Comparison of ENCODE assay signal across 25 cellular contexts in the genomic region with DNA sequence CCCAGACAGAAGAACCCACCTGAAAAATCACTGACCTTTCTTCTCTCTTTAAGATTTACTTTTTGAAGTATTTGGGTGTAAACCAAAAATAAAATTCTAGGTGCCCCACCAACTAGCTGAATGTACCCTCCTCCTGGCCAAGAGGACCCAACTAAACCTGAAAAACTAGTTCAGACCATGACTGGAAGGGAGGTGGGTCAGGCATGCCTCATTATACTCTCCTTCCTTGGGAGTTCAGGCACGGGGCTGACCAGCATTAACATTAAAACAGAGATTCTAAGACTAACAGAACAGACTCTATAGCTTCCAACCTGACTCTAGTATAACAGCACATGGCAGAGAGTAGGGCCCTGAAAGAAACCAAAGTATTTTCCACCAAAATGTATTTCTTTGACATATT.
"Had no signal": no experiment of that assay in that cellular context is flagged by ENCODE, and none has a peak within 500 bp of the region (broad histone marks: within the 10 kb centered on the region; RNA-seq: fewer than 3 reads in every experiment).

No MANE protein-coding gene starts in this region.

- H3K4me3 ChIP-seq: ascending aorta, body of pancreas had no signal

- DNase-seq: activated B cell treated with CpG ODN at 0.5 μM for 24 hours; activated CD4-positive, alpha-beta T cell treated with anti-CD3 and anti-CD28 coated beads for 1 hour; activated CD4-positive, alpha-beta T cell treated with anti-CD3 and anti-CD28 coated beads, Interleukin-2, amount 10 ng/mL, durations not matched to agents 24 days and 14 days; activated CD4-positive, alpha-beta T cell treated with anti-CD3 and anti-CD28 coated beads, Interleukin-2, amount 50 U/mL, for 48 hours; activated CD8-positive, alpha-beta memory T cell treated with anti-CD3 and anti-CD28 coated beads, Interleukin-2, amount 10 ng/mL, durations not matched to agents 7 days and 5 days; activated effector memory CD4-positive, alpha-beta T cell treated with Interleukin-2 at 50 U/mL for 16 hours; activated naive CD4-positive, alpha-beta T cell; activated naive CD8-positive, alpha-beta T cell treated with anti-CD3 and anti-CD28 coated beads, Interleukin-2, amount 50 U/mL, for 24 hours; activated T-cell treated with anti-CD3 and anti-CD28 coated beads, Interleukin-2, amount 50 U/mL, for 24 hours; amniotic stem cell; body of pancreas; Kasumi-1; NCI-H1048; NCI-H1930; NCI-H2171; NCI-H2227 treated with DMSO at 0.1 percent for 48 hours; NCI-H510A; NCI-H526 treated with DMSO at 0.1 percent for 48 hours; NCI-H82; SHP77 treated with DMSO at 0.1 percent for 48 hours had no signal

- H3K4me1 Mint-ChIP-seq: activated B cell treated with CpG ODN at 0.5 μM for 24 hours; activated CD4-positive, alpha-beta T cell treated with anti-CD3 and anti-CD28 coated beads, Interleukin-2, amount 10 ng/mL, durations not matched to agents 24 days and 14 days; activated CD8-positive, alpha-beta memory T cell treated with anti-CD3 and anti-CD28 coated beads, Interleukin-2, amount 10 ng/mL, durations not matched to agents 7 days and 5 days; activated naive CD8-positive, alpha-beta T cell treated with anti-CD3 and anti-CD28 coated beads, Interleukin-2, amount 50 U/mL, for 24 hours had no signal

- ATAC-seq: activated CD8-positive, alpha-beta memory T cell treated with anti-CD3 and anti-CD28 coated beads, Interleukin-2, amount 10 ng/mL, durations not matched to agents 7 days and 5 days; activated naive CD8-positive, alpha-beta T cell treated with anti-CD3 and anti-CD28 coated beads, Interleukin-2, amount 50 U/mL, for 24 hours; body of pancreas had no signal

- H3K27me3 ChIP-seq: ascending aorta, body of pancreas had no signal

- H3K4me1 ChIP-seq: ascending aorta had no signal

- H3K4me3 Mint-ChIP-seq: activated B cell treated with CpG ODN at 0.5 μM for 24 hours; activated CD4-positive, alpha-beta T cell treated with anti-CD3 and anti-CD28 coated beads, Interleukin-2, amount 10 ng/mL, durations not matched to agents 24 days and 14 days; activated CD8-positive, alpha-beta memory T cell treated with anti-CD3 and anti-CD28 coated beads, Interleukin-2, amount 10 ng/mL, durations not matched to agents 7 days and 5 days; activated naive CD4-positive, alpha-beta T cell treated with anti-CD3 and anti-CD28 coated beads, Interleukin-2, amount 50 U/mL, for 24 hours; activated naive CD8-positive, alpha-beta T cell treated with anti-CD3 and anti-CD28 coated beads, Interleukin-2, amount 50 U/mL, for 24 hours; activated T-cell treated with anti-CD3 and anti-CD28 coated beads, Interleukin-2, amount 50 U/mL, for 24 hours; activated T-helper 1 cell treated with anti-CD3 and anti-CD28 coated beads, Interleukin-12 subunit alpha, Interleukin-12 subunit beta, Interleukin-2, Interleukin-4 antibody, amounts not matched to agents 30 ng/mL and 10 ng/mL and 1 ng/mL, durations not matched to agents 14 hours and 24 hours and 36 hours; central memory CD8-positive, alpha-beta T cell; T-helper 1 cell treated with Interleukin-12 subunit alpha and Interleukin-12 subunit beta and Interleukin-4 antibody, amounts not matched to agents 30 μg/mL and 1 μg/mL, for 36 hours had no signal

- H3K27me3 Mint-ChIP-seq: activated B cell treated with CpG ODN at 0.5 μM for 24 hours; activated CD4-positive, alpha-beta T cell treated with anti-CD3 and anti-CD28 coated beads, Interleukin-2, amount 10 ng/mL, durations not matched to agents 24 days and 14 days; activated CD8-positive, alpha-beta memory T cell treated with anti-CD3 and anti-CD28 coated beads, Interleukin-2, amount 10 ng/mL, durations not matched to agents 7 days and 5 days; activated naive CD4-positive, alpha-beta T cell treated with anti-CD3 and anti-CD28 coated beads, Interleukin-2, amount 50 U/mL, for 24 hours; activated naive CD8-positive, alpha-beta T cell treated with anti-CD3 and anti-CD28 coated beads, Interleukin-2, amount 50 U/mL, for 24 hours; activated T-cell treated with anti-CD3 and anti-CD28 coated beads, Interleukin-2, amount 50 U/mL, for 24 hours; central memory CD8-positive, alpha-beta T cell had no signal

- H3K27ac ChIP-seq: ascending aorta, body of pancreas had no signal

- H3K27ac Mint-ChIP-seq: activated B cell treated with CpG ODN at 0.5 μM for 24 hours; activated CD4-positive, alpha-beta T cell treated with anti-CD3 and anti-CD28 coated beads, Interleukin-2, amount 10 ng/mL, durations not matched to agents 24 days and 14 days; activated CD8-positive, alpha-beta memory T cell treated with anti-CD3 and anti-CD28 coated beads, Interleukin-2, amount 10 ng/mL, durations not matched to agents 7 days and 5 days; activated naive CD4-positive, alpha-beta T cell treated with anti-CD3 and anti-CD28 coated beads, Interleukin-2, amount 50 U/mL, for 24 hours; activated naive CD8-positive, alpha-beta T cell treated with anti-CD3 and anti-CD28 coated beads, Interleukin-2, amount 50 U/mL, for 24 hours; activated T-cell treated with anti-CD3 and anti-CD28 coated beads, Interleukin-2, amount 50 U/mL, for 24 hours; activated T-helper 1 cell treated with anti-CD3 and anti-CD28 coated beads, Interleukin-12 subunit alpha, Interleukin-12 subunit beta, Interleukin-2, Interleukin-4 antibody, amounts not matched to agents 30 ng/mL and 10 ng/mL and 1 ng/mL, durations not matched to agents 14 hours and 24 hours and 36 hours; T-helper 1 cell treated with Interleukin-12 subunit alpha and Interleukin-12 subunit beta and Interleukin-4 antibody, amounts not matched to agents 30 μg/mL and 1 μg/mL, for 36 hours had no signal
